ENCODE assay signal across 1 cellular context in the genomic region with DNA sequence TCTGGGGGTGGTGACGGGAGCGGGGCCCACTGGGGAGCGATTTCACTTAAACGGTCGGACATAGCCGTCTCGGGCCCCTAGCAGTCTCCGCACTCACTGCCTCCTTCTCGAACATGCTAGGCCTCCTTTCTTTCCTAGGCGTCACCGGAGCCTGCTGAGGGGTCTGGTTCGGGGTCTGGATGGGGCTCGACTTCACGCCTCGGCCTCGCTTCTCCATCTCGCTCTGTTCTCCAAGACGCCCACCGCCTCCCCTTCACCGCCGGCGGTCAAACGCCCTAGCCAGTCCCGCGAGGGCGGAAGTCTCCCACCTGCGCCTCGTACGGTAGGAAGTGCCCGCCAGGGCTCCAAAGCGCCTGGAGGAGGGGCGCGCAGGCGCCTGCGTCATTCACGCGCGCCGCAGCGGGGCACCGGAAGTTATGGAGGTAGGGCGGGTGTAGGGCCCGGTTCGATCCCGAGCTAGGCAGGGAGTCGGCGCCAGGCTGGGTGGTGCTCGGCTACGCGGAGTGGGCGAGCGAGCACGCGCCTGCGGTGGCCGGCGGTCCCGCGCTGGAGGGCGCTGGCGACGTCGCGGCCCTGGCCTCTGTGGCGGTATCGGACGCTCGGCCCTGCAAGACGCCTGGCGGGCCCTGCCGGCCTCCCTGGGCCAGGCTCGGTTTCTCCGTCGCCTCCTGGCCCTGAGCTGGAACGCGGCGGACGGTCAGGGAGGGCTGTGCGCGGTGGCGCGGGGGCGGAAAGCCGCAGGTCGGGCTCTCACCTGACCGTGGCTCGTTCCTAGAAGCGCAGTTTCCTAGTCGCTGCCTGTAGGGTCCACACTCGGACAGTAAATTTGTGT.
TF ChIP-seq lines count a peak whose summit lies in the region.

A gene with protein sequence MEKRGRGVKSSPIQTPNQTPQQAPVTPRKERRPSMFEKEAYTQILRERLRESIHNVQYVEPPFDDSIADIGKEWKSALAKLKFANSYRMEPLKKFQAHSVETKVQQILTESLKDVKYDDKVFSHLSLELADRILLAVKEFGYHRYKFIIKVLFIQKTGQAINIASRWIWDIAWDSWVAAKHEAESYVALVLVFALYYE (minus strand): TSS at position 331 of the 832 bp plus-strand sequence. CDS start 114 bp downstream, at position 217.
Gene ERMARD (plus strand): TSS at position 381 of the 832 bp plus-strand sequence. CDS start 36 bp downstream, at position 417.

TF ChIP-seq in HCT116, 20 proteins besides CTCF, POLR2A, EP300 and RAD21 (continued from another document):
- no peak for TF ChIP-seq ZNF274 (IDR thresholded peaks at IDR 0.05; ENCODE audit: low read depth, low read length)
